ENCODE assay signal across 34 cellular contexts in genomic region chr14:101683365-101683764, GRCh38.
"Had no signal": no experiment of that assay in that cellular context is flagged by ENCODE, and none has a peak within 500 bp of the region (broad histone marks: within the 10 kb centered on the region; RNA-seq: fewer than 3 reads in every experiment).

No MANE protein-coding gene starts in this region.

- H3K27me3 ChIP-seq: MG63 had no signal

- H2AFZ ChIP-seq: PC-9 had no signal

- DNase-seq: activated CD4-positive, alpha-beta memory T cell treated with anti-CD3 and anti-CD28 coated beads, Interleukin-2, amount 10 ng/mL, durations not matched to agents 7 days and 5 days; activated CD4-positive, alpha-beta T cell treated with anti-CD3 and anti-CD28 coated beads for 1 hour; activated CD4-positive, alpha-beta T cell treated with anti-CD3 and anti-CD28 coated beads for 48 hours; activated CD4-positive, CD25-positive, alpha-beta regulatory T cell; activated CD8-positive, alpha-beta memory T cell treated with anti-CD3 and anti-CD28 coated beads for 24 hours; activated CD8-positive, alpha-beta memory T cell treated with anti-CD3 and anti-CD28 coated beads, Interleukin-2, amount 10 ng/mL, durations not matched to agents 7 days and 5 days; activated CD8-positive, alpha-beta memory T cell treated with anti-CD3 and anti-CD28 coated beads, Interleukin-2, amount 50 U/mL, for 48 hours; activated effector memory CD4-positive, alpha-beta T cell treated with anti-CD3 and anti-CD28 coated beads, Interleukin-2, amount 50 U/mL, for 16 hours; activated naive CD4-positive, alpha-beta T cell; activated naive CD4-positive, alpha-beta T cell treated with anti-CD3 and anti-CD28 coated beads, Interleukin-2, amount 50 U/mL, for 16 hours; activated naive CD8-positive, alpha-beta T cell treated with anti-CD3 and anti-CD28 coated beads for 36 hours; activated T-cell treated with anti-CD3 and anti-CD28 coated beads, Interleukin-2, amount 50 U/mL, for 72 hours; amniotic stem cell; aorta; Kasumi-1; MG63; NCI-H1048; NCI-H1105 treated with DMSO at 0.1 percent for 48 hours; NCI-H1436; NCI-H1694; NCI-H1930; NCI-H2081 treated with DMSO at 0.1 percent for 48 hours; NCI-H345; NCI-H526; NCI-H748 treated with DMSO at 0.1 percent for 48 hours; PC-9; SIG-M5; SW 1271; T1000; WERI-Rb-1 had no signal

- H3K4me2 ChIP-seq: PC-9 had no signal

- H3K4me3 ChIP-seq: MG63, PC-9 had no signal

- H3K27ac ChIP-seq: PC-9, RWPE1, WERI-Rb-1 had no signal

- ATAC-seq: activated CD8-positive, alpha-beta memory T cell treated with anti-CD3 and anti-CD28 coated beads, Interleukin-2, amount 10 ng/mL, durations not matched to agents 7 days and 5 days; activated T-cell treated with anti-CD3 and anti-CD28 coated beads, Interleukin-2, amount 50 U/mL, for 72 hours; activated T-helper 17 cell treated with anti-CD3 and anti-CD28 coated beads, Interleukin-2, amount 50 U/mL, for 72 hours; Right ventricle myocardium inferior had no signal

- H3K36me3 ChIP-seq: MG63, WERI-Rb-1 had no signal

- FAIRE-seq: RCC 7860 had no signal

- H3K9me3 ChIP-seq: MG63 had no signal
